17 cellular contexts compared by ENCODE assay signal in genomic region chr10:28664369-28664740, GRCh38. TPM values are rescaled to one million over a fixed set of nuclear protein-coding genes. Genes with fewer than 3 reads are reported as not detected.
A peak's percentile ranks its signal among the peaks of the same experiment; 100 is the strongest.
DNase-seq lines count a peak whose midpoint lies in the region; ATAC-seq and TF ChIP-seq lines count a peak whose summit lies in the region.
"Had no signal": no experiment of that assay in that cellular context is flagged by ENCODE, and none has a peak within 500 bp of the region (broad histone marks: within the 10 kb centered on the region; RNA-seq: fewer than 3 reads in every experiment).

No MANE protein-coding gene starts in this region.

- CTCF ChIA-PET in IMR-90 (lab: Yijun Ruan, JAX), result interaction anchor here (0.6 to 2.1 kb wide), 26 partner anchors 12 to 648 kb away, joined by 3 to 16 read pairs (median 3); no protein-coding TSS in a partner anchor

- no peak overlapping the region for H3K56ac ChIP-seq in IMR-90 (ENCODE audit: extremely low read depth, insufficient read depth, low read length)

- H3K4me1 Mint-ChIP-seq in T-helper 2 cell treated with Interferon-gamma antibody and Interleukin-4, amounts not matched to agents 5 μg/mL and 100 μg/mL, for 36 hours (ENCODE audit: low read depth), result peaks cover 7% of the 10 kb centered on the region

- H3K9ac ChIP-seq in IMR-90 (ENCODE audit: low read depth, low read length), result no peak overlapping the region

- no TSS peak for BruUV-seq in IMR-90 (replicated peaks; lab: Mats Ljungman, UMichigan)

- H3K36me3 Mint-ChIP-seq in T-helper 2 cell treated with Interferon-gamma antibody and Interleukin-4, amounts not matched to agents 5 μg/mL and 100 μg/mL, for 36 hours (ENCODE audit: low read depth), result no peaks in the 10 kb centered on the region
- H3K36me3 Mint-ChIP-seq: natural killer cell had no signal

- TF ChIP-seq CTCF in IMR-90 (conservative IDR thresholded peaks at IDR 0.05; ENCODE audit: low read depth, low read length) (no peak), brain microvascular endothelial cell (IDR thresholded peaks at IDR 0.05; ENCODE audit: low read depth, low read length, missing control alignments) (no peak), thoracic aorta (IDR thresholded peaks at IDR 0.05) (no peak)

- no peak overlapping the region for H4K8ac ChIP-seq in IMR-90 (ENCODE audit: low read depth in 2 of 2, low read length in 2 of 2)

- peaks cover 31% of the 10 kb centered on the region for H3K27me3 ChIP-seq in IMR-90 (ENCODE audit: control insufficient read depth, insufficient read depth, low read length)
- H3K27me3 ChIP-seq in brain microvascular endothelial cell (replicated peaks), result no peaks in the 10 kb centered on the region
- no peaks in the 10 kb centered on the region for H3K27me3 ChIP-seq in right cardiac atrium (ENCODE audit: control insufficient read depth, insufficient read depth)
- no peaks in the 10 kb centered on the region for H3K27me3 ChIP-seq in thoracic aorta (replicated peaks; ENCODE audit: insufficient read depth)

- intact Hi-C loops in IMR-90 (cut with micrococcal nuclease) (loop anchor here (1.0 kb wide), 3 partner anchors 327 to 640 kb away; no protein-coding TSS in a partner anchor), right cardiac atrium (cut with DNase I) (loop anchor here (5.0 to 10.0 kb wide), 3 partner anchors 468 to 640 kb away; no protein-coding TSS in a partner anchor)

- H2AK5ac ChIP-seq in IMR-90 (ENCODE audit: low read depth, low read length), result no peak overlapping the region

- ATAC-seq in IMR-90 (ENCODE audit: low read depth), result peak; percentile 53
- ATAC-seq in right cardiac atrium, result peak; percentile 63 to 68
- no peak for ATAC-seq in thoracic aorta (ENCODE audit: insufficient number of reproducible peaks, low FRiP score, low read depth)

- no peak overlapping the region for H2BK120ac ChIP-seq in IMR-90 (ENCODE audit: low read depth, low read length)

- no peak for TF ChIP-seq RAD21 in IMR-90 (IDR thresholded peaks at IDR 0.05; ENCODE audit: low read length)

- peak overlapping the region; percentile 30; the same call in 1 of the 2 replicates for H3K4ac ChIP-seq in IMR-90 (ENCODE audit: low read depth, low read length)

- in situ Hi-C loops in IMR-90 (cut with MboI; ENCODE audit: low sequenced_read_pairs), result no loop called here
- in situ Hi-C loops in brain microvascular endothelial cell (cut with HindIII; ENCODE audit: low pct_ligation_motif_present, low sequenced_read_pairs), result no loop called here

- H4K20me1 ChIP-seq in IMR-90 (ENCODE audit: insufficient read depth, low read length), result no peaks in the 10 kb centered on the region

- TF ChIP-seq POLR2A in IMR-90 (IDR thresholded peaks at IDR 0.05; ENCODE audit: low read depth, low read length), result no peak

- H3K36me3 ChIP-seq in IMR-90 (ENCODE audit: control insufficient read depth, insufficient read depth, low read length) (no peaks in the 10 kb centered on the region), brain microvascular endothelial cell (replicated peaks) (no peaks in the 10 kb centered on the region), thoracic aorta (no peaks in the 10 kb centered on the region)
- H3K36me3 ChIP-seq: heart right ventricle, spleen, suprapubic skin had no signal

- 17% methylated on average over 1 of the region's 6 CpGs; no CpG with 5 or more reads in 1 of the 2 experiments for WGBS in IMR-90 (ENCODE audit: extremely low coverage in 2 of 2, insufficient read length in 1 of 2), 2 experiments
- WGBS in right cardiac atrium, result 42% methylated on average over 6 of the region's 6 CpGs

- H3K27me3 Mint-ChIP-seq in T-helper 2 cell treated with Interferon-gamma antibody and Interleukin-4, amounts not matched to agents 5 μg/mL and 100 μg/mL, for 36 hours (ENCODE audit: low read depth), result peaks cover 35% of the 10 kb centered on the region

- H3K4me3 Mint-ChIP-seq in T-helper 2 cell treated with Interferon-gamma antibody and Interleukin-4, amounts not matched to agents 5 μg/mL and 100 μg/mL, for 36 hours, result no peak overlapping the region
- H3K4me3 Mint-ChIP-seq: activated CD4-positive, alpha-beta T cell treated with anti-CD3 and anti-CD28 coated beads, Interleukin-2, amount 10 ng/mL, durations not matched to agents 24 days and 14 days; H9; natural killer cell had no signal

- H3K27ac ChIP-seq in IMR-90 (ENCODE audit: insufficient read depth, low read length) (no peak overlapping the region), brain microvascular endothelial cell (peak overlapping the region; percentile 21), right cardiac atrium (ENCODE audit: low read length) (no peak overlapping the region), thoracic aorta (peak overlapping the region; percentile 51 to 72)
- H3K27ac ChIP-seq: C4-2B, heart right ventricle, HL-60, spleen, suprapubic skin had no signal

- no peak overlapping the region for H3K14ac ChIP-seq in IMR-90 (replicated peaks; ENCODE audit: low read depth, low read length)

- no peaks in the 10 kb centered on the region for H3K9me3 ChIP-seq in IMR-90 (ENCODE audit: control insufficient read depth, insufficient read depth, low read length)
- H3K9me3 ChIP-seq in right cardiac atrium (ENCODE audit: control insufficient read depth, low read length), result no peaks in the 10 kb centered on the region
- H3K9me3 ChIP-seq in thoracic aorta, result no peaks in the 10 kb centered on the region
- H3K9me3 ChIP-seq: heart right ventricle, spleen, suprapubic skin had no signal

- H4K91ac ChIP-seq in IMR-90 (ENCODE audit: insufficient read depth, low read depth, low read length), result no peak overlapping the region

- no peak overlapping the region for H3K23ac ChIP-seq in IMR-90 (ENCODE audit: low read depth, low read length)

- H3K4me1 ChIP-seq in IMR-90 (ENCODE audit: control insufficient read depth, insufficient read depth, low read length), result peaks cover 6% of the 10 kb centered on the region
- H3K4me1 ChIP-seq in right cardiac atrium (ENCODE audit: control insufficient read depth, insufficient read depth, low read length), result no peaks in the 10 kb centered on the region
- peaks cover 4 to 20% of the 10 kb centered on the region in 2 donors for H3K4me1 ChIP-seq in thoracic aorta (ENCODE audit: control insufficient read depth in 1 of 2, low read depth in 2 of 2)

- no peak overlapping the region for H2BK15ac ChIP-seq in IMR-90 (ENCODE audit: low read depth, low read length)

- H3K4me2 ChIP-seq in IMR-90 (ENCODE audit: low read depth, low read length), result no peak overlapping the region

- no peak overlapping the region for H2BK5ac ChIP-seq in IMR-90 (ENCODE audit: low read depth, low read length, poor library complexity, severe bottlenecking)

- H2AK9ac ChIP-seq in IMR-90 (replicated peaks; ENCODE audit: low read depth, low read length, poor library complexity), result no peak overlapping the region

- no peaks in the 10 kb centered on the region for H3K9me3 Mint-ChIP-seq in T-helper 2 cell treated with Interferon-gamma antibody and Interleukin-4, amounts not matched to agents 5 μg/mL and 100 μg/mL, for 36 hours
- H3K9me3 Mint-ChIP-seq: activated CD4-positive, alpha-beta T cell treated with anti-CD3 and anti-CD28 coated beads, Interleukin-2, amount 10 ng/mL, durations not matched to agents 24 days and 14 days; natural killer cell had no signal

- H3K4me3 ChIP-seq in IMR-90 (ENCODE audit: insufficient read depth, low read depth, low read length) (no peak overlapping the region), brain microvascular endothelial cell (ENCODE audit: low read depth, low read length) (no peak overlapping the region), right cardiac atrium (ENCODE audit: low read length) (no peak overlapping the region), thoracic aorta (no peak overlapping the region)
- H3K4me3 ChIP-seq: heart right ventricle, spleen, suprapubic skin had no signal

- POLR2A ChIA-PET in IMR-90 (lab: Charles Lee; ENCODE audit: unreplicated experiment), result no interaction called here

- H3K27ac Mint-ChIP-seq in T-helper 2 cell treated with Interferon-gamma antibody and Interleukin-4, amounts not matched to agents 5 μg/mL and 100 μg/mL, for 36 hours, result no peak overlapping the region
- H3K27ac Mint-ChIP-seq: activated CD4-positive, alpha-beta T cell treated with anti-CD3 and anti-CD28 coated beads, Interleukin-2, amount 10 ng/mL, durations not matched to agents 24 days and 14 days; H9; natural killer cell had no signal

- DNase-seq in IMR-90 (peak; percentile 79), brain microvascular endothelial cell (peak; percentile 70), right cardiac atrium (peak in 1 of 3 donors; percentile 44), thoracic aorta (ENCODE audit: low spot score) (no peak), foreskin melanocyte (no peak)
- no peak for DNase-seq in T-helper 2 cell treated with Interferon-gamma antibody and Interleukin-4, amounts not matched to agents 5 μg/mL and 100 μg/mL, for 36 hours (ENCODE audit: low spot score)
- DNase-seq in activated CD4-positive, alpha-beta T cell treated with anti-CD3 and anti-CD28 coated beads, Interleukin-2, amount 50 U/mL, for 1 hour, result no peak
- DNase-seq: activated gamma-delta T cell, cortex of kidney had no signal

- dilution Hi-C loops in IMR-90 (cut with HindIII; ENCODE audit: low sequenced_read_pairs, unreplicated experiment), result no loop called here

- H3K18ac ChIP-seq in IMR-90 (ENCODE audit: low read depth, low read length), result no peak overlapping the region

- H2BK20ac ChIP-seq in IMR-90 (ENCODE audit: low read depth, low read length), result no peak overlapping the region

- H2AFZ ChIP-seq in IMR-90 (replicated peaks; ENCODE audit: low read length, poor library complexity), result no peak overlapping the region

- no peak overlapping the region for H4K5ac ChIP-seq in IMR-90 (ENCODE audit: low read depth, low read length)

- H3K79me1 ChIP-seq in IMR-90 (ENCODE audit: low read depth in 1 of 2, low read length in 2 of 2), result no peaks in the 10 kb centered on the region

- peaks cover 7% of the 10 kb centered on the region; the same call in 1 of the 2 replicates for H3K9me1 ChIP-seq in IMR-90 (ENCODE audit: insufficient read depth, low read length)

TF ChIP-seq in IMR-90, 13 proteins besides CTCF, POLR2A, EP300 and RAD21:
- TF ChIP-seq FOS (IDR thresholded peaks at IDR 0.05; ENCODE audit: low read depth, low read length) (peak; percentile 18; the same call in 1 of the 2 replicates), CEBPB (IDR thresholded peaks at IDR 0.05; ENCODE audit: low read depth, low read length) (peak; percentile 73), USF2 (IDR thresholded peaks at IDR 0.05; ENCODE audit: low read depth, low read length) (no peak)

RNA-seq across cellular contexts. Expression of gene BAMBI, which starts 13.0 kb away (rescaled TPM):
- total RNA-seq in IMR-90 (2012; rRNA removed) (19.4 and 20.8 TPM in 2 replicates), right cardiac atrium (10 to 100 TPM; 33.3 to 45.3 (median 37.1) TPM), thoracic aorta (10 to 100 TPM; 14.9 to 24.8 TPM)
- polyA plus RNA-seq in IMR-90 (2012; rRNA removed) (13.4 and 14.4 TPM in 2 replicates), right cardiac atrium (24.2 TPM)
- polyA plus RNA-seq in IMR-90 (2012; cell fraction: cytosol; rRNA removed), result 8.3 and 14.5 TPM in 2 replicates
- 8.6 and 10.7 TPM in 2 replicates for polyA plus RNA-seq in IMR-90 (2012; cell fraction: nucleus; rRNA removed; ENCODE audit: low replicate concordance)

Comparison
In these comparisons a context has a peak if more than half of its experiments do, and no peak if none do; other contexts are left out.
1. DNase-seq: peak in IMR-90 (single experiment) and brain microvascular endothelial cell (single experiment); none in thoracic aorta (single experiment), T-helper 2 cell treated with Interferon-gamma antibody and Interleukin-4, amounts not matched to agents 5 μg/mL and 100 μg/mL, for 36 hours (single experiment), activated CD4-positive, alpha-beta T cell treated with anti-CD3 and anti-CD28 coated beads, Interleukin-2, amount 50 U/mL, for 1 hour (single experiment) and foreskin melanocyte (single experiment).
2. H3K27ac ChIP-seq: peak in brain microvascular endothelial cell (single experiment) and thoracic aorta (2 of 2); none in IMR-90 (single experiment) and right cardiac atrium (single experiment).